1 cellular context compared by ENCODE assay signal in the genomic region with DNA sequence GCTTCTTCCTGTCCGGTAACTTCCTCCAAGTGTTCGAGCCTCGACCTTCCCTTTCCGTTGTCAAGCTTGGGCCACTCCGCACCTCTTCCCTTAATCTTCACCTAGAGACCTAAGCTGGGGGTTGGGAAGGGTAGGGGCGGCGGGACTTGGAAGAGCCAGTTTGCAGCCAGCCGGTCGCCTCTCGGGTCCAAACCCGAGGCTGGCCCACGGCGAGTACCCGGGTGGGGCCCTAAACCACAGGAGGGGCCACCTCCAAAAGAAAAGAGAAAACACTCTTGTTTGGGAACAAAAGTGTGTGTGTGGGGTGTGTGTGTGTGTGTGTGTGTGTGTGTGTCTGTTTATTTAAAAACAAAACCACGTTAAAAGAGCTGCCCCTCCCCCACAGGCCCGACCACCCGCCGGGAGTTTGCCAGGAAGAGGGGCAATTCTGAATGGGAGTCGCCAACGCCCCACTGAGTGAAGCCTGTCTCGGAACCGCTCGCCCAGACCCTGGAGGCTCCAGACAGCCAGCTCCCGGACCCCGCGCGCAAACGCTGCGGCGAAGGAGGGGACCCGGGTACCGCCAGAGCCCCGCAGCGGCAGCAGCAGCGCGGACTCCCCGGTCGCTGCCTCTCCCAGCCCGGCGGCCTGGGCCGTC.
TF ChIP-seq lines count a peak whose summit lies in the region.

No MANE protein-coding gene starts in this region.

TF ChIP-seq in HepG2, 621 proteins besides CTCF, POLR2A, EP300 and RAD21 (continued from another document):
- TF ChIP-seq, protein P1, sequence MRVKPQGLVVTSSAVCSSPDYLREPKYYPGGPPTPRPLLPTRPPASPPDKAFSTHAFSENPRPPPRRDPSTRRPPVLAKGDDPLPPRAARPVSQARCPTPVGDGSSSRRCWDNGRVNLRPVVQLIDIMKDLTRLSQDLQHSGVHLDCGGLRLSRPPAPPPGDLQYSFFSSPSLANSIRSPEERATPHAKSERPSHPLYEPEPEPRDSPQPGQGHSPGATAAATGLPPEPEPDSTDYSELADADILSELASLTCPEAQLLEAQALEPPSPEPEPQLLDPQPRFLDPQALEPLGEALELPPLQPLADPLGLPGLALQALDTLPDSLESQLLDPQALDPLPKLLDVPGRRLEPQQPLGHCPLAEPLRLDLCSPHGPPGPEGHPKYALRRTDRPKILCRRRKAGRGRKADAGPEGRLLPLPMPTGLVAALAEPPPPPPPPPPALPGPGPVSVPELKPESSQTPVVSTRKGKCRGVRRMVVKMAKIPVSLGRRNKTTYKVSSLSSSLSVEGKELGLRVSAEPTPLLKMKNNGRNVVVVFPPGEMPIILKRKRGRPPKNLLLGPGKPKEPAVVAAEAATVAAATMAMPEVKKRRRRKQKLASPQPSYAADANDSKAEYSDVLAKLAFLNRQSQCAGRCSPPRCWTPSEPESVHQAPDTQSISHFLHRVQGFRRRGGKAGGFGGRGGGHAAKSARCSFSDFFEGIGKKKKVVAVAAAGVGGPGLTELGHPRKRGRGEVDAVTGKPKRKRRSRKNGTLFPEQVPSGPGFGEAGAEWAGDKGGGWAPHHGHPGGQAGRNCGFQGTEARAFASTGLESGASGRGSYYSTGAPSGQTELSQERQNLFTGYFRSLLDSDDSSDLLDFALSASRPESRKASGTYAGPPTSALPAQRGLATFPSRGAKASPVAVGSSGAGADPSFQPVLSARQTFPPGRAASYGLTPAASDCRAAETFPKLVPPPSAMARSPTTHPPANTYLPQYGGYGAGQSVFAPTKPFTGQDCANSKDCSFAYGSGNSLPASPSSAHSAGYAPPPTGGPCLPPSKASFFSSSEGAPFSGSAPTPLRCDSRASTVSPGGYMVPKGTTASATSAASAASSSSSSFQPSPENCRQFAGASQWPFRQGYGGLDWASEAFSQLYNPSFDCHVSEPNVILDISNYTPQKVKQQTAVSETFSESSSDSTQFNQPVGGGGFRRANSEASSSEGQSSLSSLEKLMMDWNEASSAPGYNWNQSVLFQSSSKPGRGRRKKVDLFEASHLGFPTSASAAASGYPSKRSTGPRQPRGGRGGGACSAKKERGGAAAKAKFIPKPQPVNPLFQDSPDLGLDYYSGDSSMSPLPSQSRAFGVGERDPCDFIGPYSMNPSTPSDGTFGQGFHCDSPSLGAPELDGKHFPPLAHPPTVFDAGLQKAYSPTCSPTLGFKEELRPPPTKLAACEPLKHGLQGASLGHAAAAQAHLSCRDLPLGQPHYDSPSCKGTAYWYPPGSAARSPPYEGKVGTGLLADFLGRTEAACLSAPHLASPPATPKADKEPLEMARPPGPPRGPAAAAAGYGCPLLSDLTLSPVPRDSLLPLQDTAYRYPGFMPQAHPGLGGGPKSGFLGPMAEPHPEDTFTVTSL (CRISPR knock-in tag; IDR thresholded peaks at IDR 0.05; ENCODE audit: borderline replicate concordance): peak; percentile 5; the same call in 1 of the 2 replicates
- TF ChIP-seq, protein P2, sequence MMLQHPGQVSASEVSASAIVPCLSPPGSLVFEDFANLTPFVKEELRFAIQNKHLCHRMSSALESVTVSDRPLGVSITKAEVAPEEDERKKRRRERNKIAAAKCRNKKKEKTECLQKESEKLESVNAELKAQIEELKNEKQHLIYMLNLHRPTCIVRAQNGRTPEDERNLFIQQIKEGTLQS (CRISPR knock-in tag; IDR thresholded peaks at IDR 0.05): no peak
- peak; percentile 75; the same call in 1 of the 2 replicates for TF ChIP-seq ZNF598 (CRISPR knock-in tag; IDR thresholded peaks at IDR 0.05; ENCODE audit: borderline replicate concordance)
- TF ChIP-seq CHD4 (IDR thresholded peaks at IDR 0.05; ENCODE audit: borderline replicate concordance, low read length): no peak
- peak; percentile 22; the same call in 1 of the 2 replicates for TF ChIP-seq CBX5 (CRISPR knock-in tag; IDR thresholded peaks at IDR 0.05; ENCODE audit: borderline replicate concordance)
- no peak for TF ChIP-seq TARDBP (CRISPR knock-in tag; IDR thresholded peaks at IDR 0.05)
- no peak for TF ChIP-seq ZNF264 (CRISPR knock-in tag; IDR thresholded peaks at IDR 0.05)
- TF ChIP-seq, protein P3, sequence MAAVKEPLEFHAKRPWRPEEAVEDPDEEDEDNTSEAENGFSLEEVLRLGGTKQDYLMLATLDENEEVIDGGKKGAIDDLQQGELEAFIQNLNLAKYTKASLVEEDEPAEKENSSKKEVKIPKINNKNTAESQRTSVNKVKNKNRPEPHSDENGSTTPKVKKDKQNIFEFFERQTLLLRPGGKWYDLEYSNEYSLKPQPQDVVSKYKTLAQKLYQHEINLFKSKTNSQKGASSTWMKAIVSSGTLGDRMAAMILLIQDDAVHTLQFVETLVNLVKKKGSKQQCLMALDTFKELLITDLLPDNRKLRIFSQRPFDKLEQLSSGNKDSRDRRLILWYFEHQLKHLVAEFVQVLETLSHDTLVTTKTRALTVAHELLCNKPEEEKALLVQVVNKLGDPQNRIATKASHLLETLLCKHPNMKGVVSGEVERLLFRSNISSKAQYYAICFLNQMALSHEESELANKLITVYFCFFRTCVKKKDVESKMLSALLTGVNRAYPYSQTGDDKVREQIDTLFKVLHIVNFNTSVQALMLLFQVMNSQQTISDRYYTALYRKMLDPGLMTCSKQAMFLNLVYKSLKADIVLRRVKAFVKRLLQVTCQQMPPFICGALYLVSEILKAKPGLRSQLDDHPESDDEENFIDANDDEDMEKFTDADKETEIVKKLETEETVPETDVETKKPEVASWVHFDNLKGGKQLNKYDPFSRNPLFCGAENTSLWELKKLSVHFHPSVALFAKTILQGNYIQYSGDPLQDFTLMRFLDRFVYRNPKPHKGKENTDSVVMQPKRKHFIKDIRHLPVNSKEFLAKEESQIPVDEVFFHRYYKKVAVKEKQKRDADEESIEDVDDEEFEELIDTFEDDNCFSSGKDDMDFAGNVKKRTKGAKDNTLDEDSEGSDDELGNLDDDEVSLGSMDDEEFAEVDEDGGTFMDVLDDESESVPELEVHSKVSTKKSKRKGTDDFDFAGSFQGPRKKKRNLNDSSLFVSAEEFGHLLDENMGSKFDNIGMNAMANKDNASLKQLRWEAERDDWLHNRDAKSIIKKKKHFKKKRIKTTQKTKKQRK (IDR thresholded peaks at IDR 0.05; ENCODE audit: low read length): no peak
- TF ChIP-seq NFE2 (CRISPR knock-in tag; IDR thresholded peaks at IDR 0.05): no peak
- TF ChIP-seq FOSL2 (CRISPR knock-in tag; IDR thresholded peaks at IDR 0.05): no peak
- no peak for TF ChIP-seq REXO4 (CRISPR knock-in tag; IDR thresholded peaks at IDR 0.05; ENCODE audit: borderline replicate concordance)
- no peak for TF ChIP-seq RNF2 (conservative IDR thresholded peaks at IDR 0.05; ENCODE audit: low read depth)
- no peak for TF ChIP-seq HMGA1 (CRISPR knock-in tag; conservative IDR thresholded peaks at IDR 0.05)
- TF ChIP-seq STAT5B (CRISPR knock-in tag; IDR thresholded peaks at IDR 0.05): no peak
- TF ChIP-seq DNMT1 (CRISPR knock-in tag; IDR thresholded peaks at IDR 0.05): peak; percentile 40; the same call in 1 of the 2 replicates
- peak; percentile 14; the same call in 1 of the 2 replicates for TF ChIP-seq ZSCAN25 (CRISPR knock-in tag; IDR thresholded peaks at IDR 0.05)
- TF ChIP-seq, protein P4, sequence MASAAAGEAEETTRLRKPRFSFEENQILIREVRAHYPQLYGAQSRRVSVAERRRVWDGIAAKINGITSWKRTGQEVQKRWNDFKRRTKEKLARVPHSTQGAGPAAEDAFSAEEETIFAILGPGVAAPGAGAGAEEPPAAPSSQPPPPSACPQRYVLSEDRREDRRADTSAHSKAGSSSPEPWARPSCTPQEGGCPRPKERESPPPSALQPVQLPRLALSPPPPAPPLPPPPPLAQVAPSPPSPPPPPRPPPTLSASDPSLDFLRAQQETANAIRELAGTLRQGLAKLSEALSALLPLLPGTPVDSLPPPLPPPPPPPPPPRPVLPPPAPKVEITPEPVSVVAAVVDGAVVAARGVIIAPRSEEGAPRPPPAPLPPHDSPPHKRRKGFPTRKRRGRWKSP (CRISPR knock-in tag; IDR thresholded peaks at IDR 0.05): no peak
- TF ChIP-seq, protein P5, sequence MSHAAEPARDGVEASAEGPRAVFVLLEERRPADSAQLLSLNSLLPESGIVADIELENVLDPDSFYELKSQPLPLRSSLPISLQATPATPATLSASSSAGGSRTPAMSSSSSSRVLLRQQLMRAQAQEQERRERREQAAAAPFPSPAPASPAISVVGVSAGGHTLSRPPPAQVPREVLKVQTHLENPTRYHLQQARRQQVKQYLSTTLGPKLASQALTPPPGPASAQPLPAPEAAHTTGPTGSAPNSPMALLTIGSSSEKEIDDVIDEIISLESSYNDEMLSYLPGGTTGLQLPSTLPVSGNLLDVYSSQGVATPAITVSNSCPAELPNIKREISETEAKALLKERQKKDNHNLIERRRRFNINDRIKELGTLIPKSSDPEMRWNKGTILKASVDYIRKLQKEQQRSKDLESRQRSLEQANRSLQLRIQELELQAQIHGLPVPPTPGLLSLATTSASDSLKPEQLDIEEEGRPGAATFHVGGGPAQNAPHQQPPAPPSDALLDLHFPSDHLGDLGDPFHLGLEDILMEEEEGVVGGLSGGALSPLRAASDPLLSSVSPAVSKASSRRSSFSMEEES (CRISPR knock-in tag; IDR thresholded peaks at IDR 0.05): no peak
- TF ChIP-seq MXD4 (CRISPR knock-in tag; IDR thresholded peaks at IDR 0.05): no peak
- TF ChIP-seq RFX1 (IDR thresholded peaks at IDR 0.05): no peak
- TF ChIP-seq, protein P6, sequence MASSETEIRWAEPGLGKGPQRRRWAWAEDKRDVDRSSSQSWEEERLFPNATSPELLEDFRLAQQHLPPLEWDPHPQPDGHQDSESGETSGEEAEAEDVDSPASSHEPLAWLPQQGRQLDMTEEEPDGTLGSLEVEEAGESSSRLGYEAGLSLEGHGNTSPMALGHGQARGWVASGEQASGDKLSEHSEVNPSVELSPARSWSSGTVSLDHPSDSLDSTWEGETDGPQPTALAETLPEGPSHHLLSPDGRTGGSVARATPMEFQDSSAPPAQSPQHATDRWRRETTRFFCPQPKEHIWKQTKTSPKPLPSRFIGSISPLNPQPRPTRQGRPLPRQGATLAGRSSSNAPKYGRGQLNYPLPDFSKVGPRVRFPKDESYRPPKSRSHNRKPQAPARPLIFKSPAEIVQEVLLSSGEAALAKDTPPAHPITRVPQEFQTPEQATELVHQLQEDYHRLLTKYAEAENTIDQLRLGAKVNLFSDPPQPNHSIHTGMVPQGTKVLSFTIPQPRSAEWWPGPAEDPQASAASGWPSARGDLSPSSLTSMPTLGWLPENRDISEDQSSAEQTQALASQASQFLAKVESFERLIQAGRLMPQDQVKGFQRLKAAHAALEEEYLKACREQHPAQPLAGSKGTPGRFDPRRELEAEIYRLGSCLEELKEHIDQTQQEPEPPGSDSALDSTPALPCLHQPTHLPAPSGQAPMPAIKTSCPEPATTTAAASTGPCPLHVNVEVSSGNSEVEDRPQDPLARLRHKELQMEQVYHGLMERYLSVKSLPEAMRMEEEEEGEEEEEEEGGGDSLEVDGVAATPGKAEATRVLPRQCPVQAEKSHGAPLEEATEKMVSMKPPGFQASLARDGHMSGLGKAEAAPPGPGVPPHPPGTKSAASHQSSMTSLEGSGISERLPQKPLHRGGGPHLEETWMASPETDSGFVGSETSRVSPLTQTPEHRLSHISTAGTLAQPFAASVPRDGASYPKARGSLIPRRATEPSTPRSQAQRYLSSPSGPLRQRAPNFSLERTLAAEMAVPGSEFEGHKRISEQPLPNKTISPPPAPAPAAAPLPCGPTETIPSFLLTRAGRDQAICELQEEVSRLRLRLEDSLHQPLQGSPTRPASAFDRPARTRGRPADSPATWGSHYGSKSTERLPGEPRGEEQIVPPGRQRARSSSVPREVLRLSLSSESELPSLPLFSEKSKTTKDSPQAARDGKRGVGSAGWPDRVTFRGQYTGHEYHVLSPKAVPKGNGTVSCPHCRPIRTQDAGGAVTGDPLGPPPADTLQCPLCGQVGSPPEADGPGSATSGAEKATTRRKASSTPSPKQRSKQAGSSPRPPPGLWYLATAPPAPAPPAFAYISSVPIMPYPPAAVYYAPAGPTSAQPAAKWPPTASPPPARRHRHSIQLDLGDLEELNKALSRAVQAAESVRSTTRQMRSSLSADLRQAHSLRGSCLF (CRISPR knock-in tag; IDR thresholded peaks at IDR 0.05; ENCODE audit: borderline replicate concordance): no peak
- TF ChIP-seq, protein P7, sequence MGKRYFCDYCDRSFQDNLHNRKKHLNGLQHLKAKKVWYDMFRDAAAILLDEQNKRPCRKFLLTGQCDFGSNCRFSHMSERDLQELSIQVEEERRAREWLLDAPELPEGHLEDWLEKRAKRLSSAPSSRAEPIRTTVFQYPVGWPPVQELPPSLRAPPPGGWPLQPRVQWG (CRISPR knock-in tag; IDR thresholded peaks at IDR 0.05; ENCODE audit: borderline replicate concordance, low read depth): no peak
- 0 out of 2 replicates have a peak, but pooled peaks have one; percentile 0 for TF ChIP-seq ZNF777 (CRISPR knock-in tag; IDR thresholded peaks at IDR 0.05)
- peak; percentile 30; the same call in 1 of the 2 replicates for TF ChIP-seq ZNF678 (CRISPR knock-in tag; IDR thresholded peaks at IDR 0.05)
- TF ChIP-seq KDM4B (CRISPR knock-in tag; IDR thresholded peaks at IDR 0.05): no peak
- no peak for TF ChIP-seq ZNF207 (IDR thresholded peaks at IDR 0.05; ENCODE audit: borderline replicate concordance)
- TF ChIP-seq ZFP90 (CRISPR knock-in tag; IDR thresholded peaks at IDR 0.05; ENCODE audit: borderline replicate concordance): no peak
- TF ChIP-seq ZNF446 (CRISPR knock-in tag; IDR thresholded peaks at IDR 0.05): no peak
- TF ChIP-seq, protein P8, sequence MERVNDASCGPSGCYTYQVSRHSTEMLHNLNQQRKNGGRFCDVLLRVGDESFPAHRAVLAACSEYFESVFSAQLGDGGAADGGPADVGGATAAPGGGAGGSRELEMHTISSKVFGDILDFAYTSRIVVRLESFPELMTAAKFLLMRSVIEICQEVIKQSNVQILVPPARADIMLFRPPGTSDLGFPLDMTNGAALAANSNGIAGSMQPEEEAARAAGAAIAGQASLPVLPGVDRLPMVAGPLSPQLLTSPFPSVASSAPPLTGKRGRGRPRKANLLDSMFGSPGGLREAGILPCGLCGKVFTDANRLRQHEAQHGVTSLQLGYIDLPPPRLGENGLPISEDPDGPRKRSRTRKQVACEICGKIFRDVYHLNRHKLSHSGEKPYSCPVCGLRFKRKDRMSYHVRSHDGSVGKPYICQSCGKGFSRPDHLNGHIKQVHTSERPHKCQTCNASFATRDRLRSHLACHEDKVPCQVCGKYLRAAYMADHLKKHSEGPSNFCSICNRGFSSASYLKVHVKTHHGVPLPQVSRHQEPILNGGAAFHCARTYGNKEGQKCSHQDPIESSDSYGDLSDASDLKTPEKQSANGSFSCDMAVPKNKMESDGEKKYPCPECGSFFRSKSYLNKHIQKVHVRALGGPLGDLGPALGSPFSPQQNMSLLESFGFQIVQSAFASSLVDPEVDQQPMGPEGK (CRISPR knock-in tag; IDR thresholded peaks at IDR 0.05): no peak
- no peak for TF ChIP-seq ZNF510 (CRISPR knock-in tag; IDR thresholded peaks at IDR 0.05; ENCODE audit: low read depth)
- no peak for TF ChIP-seq NR2F1 (CRISPR knock-in tag; IDR thresholded peaks at IDR 0.05)
- no peak; the same call in 1 of the 2 replicates for TF ChIP-seq FOXM1 (CRISPR knock-in tag; IDR thresholded peaks at IDR 0.05)
- no peak for TF ChIP-seq ARHGAP35 (CRISPR knock-in tag; IDR thresholded peaks at IDR 0.05; ENCODE audit: borderline replicate concordance)
- TF ChIP-seq RFX3 (CRISPR knock-in tag; IDR thresholded peaks at IDR 0.05): no peak
- no peak for TF ChIP-seq KLF12 (CRISPR knock-in tag; IDR thresholded peaks at IDR 0.05; ENCODE audit: borderline replicate concordance)
- no peak for TF ChIP-seq ZFP1 (CRISPR knock-in tag; IDR thresholded peaks at IDR 0.05)
